ENCODE assay signal across 20 cellular contexts in the genomic region with DNA sequence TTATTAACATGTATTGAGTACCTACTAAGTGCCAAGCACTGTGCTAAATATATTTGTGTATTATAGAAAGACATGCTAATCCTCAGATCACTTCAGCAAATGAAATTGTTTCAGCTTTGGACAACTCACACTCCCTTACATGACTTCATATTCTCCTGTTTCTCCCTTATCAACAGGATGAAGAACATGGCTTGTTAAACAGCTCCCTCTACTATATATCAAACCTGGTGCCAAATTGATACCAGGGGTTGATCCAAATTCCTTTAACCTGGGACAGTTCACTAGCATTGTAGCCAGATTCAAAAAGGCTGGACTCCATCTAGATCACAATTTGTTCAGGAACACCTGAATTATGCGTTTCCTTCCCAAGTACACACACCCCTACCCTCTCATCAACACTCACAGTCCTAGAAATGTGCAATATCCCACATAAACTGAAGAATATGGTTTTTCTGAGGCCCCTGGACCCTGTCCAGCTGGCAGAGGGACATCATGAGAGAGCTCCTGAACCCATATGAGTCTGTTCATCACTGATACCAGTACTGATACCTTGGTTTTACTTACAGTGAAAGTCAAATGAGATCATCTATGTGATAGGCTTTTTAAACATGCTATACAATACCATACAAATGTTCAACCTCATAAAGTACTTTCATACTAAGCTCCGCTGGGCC. TPM values are rescaled to one million over a fixed set of nuclear protein-coding genes. Genes with fewer than 3 reads are reported as not detected.
DNase-seq lines count a peak whose midpoint lies in the region; ATAC-seq and TF ChIP-seq lines count a peak whose summit lies in the region.
"Had no signal": no experiment of that assay in that cellular context is flagged by ENCODE, and none has a peak within 500 bp of the region (broad histone marks: within the 10 kb centered on the region; RNA-seq: fewer than 3 reads in every experiment).

No MANE protein-coding gene starts in this region.

- H3K4me1 Mint-ChIP-seq in endothelial cell (ENCODE audit: unreplicated experiment): peaks cover 42% of the 10 kb centered on the region
- H3K4me1 Mint-ChIP-seq: activated naive CD4-positive, alpha-beta T cell treated with anti-CD3 and anti-CD28 coated beads, Interleukin-2, amount 10 ng/mL, durations not matched to agents 7 days and 5 days had no signal

- H3K27me3 Mint-ChIP-seq in endothelial cell (ENCODE audit: unreplicated experiment): peaks cover 2% of the 10 kb centered on the region
- H3K27me3 Mint-ChIP-seq: activated naive CD4-positive, alpha-beta T cell treated with anti-CD3 and anti-CD28 coated beads, Interleukin-2, amount 10 ng/mL, durations not matched to agents 7 days and 5 days had no signal

- TF ChIP-seq CTCF in endothelial cell (IDR thresholded peaks at IDR 0.05; ENCODE audit: unreplicated experiment) (no peak), foreskin fibroblast (IDR thresholded peaks at IDR 0.05; ENCODE audit: low read depth, low read length) (no peak)

- DNase-seq in Right ventricle myocardium inferior (ENCODE audit: missing footprints): no peak
- DNase-seq in cardiac septum (ENCODE audit: low spot score): no peak
- DNase-seq in endothelial cell (ENCODE audit: low spot score): no peak
- no peak for DNase-seq in stimulated activated naive CD4-positive, alpha-beta T cell (lab: John Stamatoyannopoulos, UW)
- no peak for DNase-seq in anterior cingulate cortex (lab: John Stamatoyannopoulos, UW)
- no peak for DNase-seq in foreskin fibroblast
- DNase-seq in hepatic stellate cell (ENCODE audit: low spot score): no peak
- DNase-seq: activated naive CD4-positive, alpha-beta T cell treated with anti-CD3 and anti-CD28 coated beads, Interleukin-2, amount 10 ng/mL, durations not matched to agents 7 days and 5 days; dorsolateral prefrontal cortex; esophagus squamous epithelium; hippocampal formation; NCI-H1105 treated with DMSO at 0.1 percent for 48 hours; nucleus accumbens; stimulated activated CD4-positive, alpha-beta T cell treated with anti-CD3 and anti-CD28 coated beads, Interleukin-4, amount 100 ng/mL, for 1 hour; tibial artery had no signal

- peaks cover 31% of the 10 kb centered on the region for H3K4me1 ChIP-seq in mesodermal cell (ENCODE audit: control insufficient read depth, insufficient read depth, low read length, poor library complexity, severe bottlenecking)
- H3K4me1 ChIP-seq: tibial artery had no signal

- no peaks in the 10 kb centered on the region for H3K9me3 Mint-ChIP-seq in endothelial cell (ENCODE audit: unreplicated experiment)
- H3K9me3 Mint-ChIP-seq: activated naive CD4-positive, alpha-beta T cell treated with anti-CD3 and anti-CD28 coated beads, Interleukin-2, amount 10 ng/mL, durations not matched to agents 7 days and 5 days had no signal

- intact Hi-C loops in Right ventricle myocardium inferior (cut with DNase I) (loop anchor here (2.0 to 5.0 kb wide), 2 partner anchors 40 to 57 kb away; no protein-coding TSS in a partner anchor), cardiac septum (cut with DNase I) (loop anchor here (2.0 kb wide), 1 partner anchor 64 kb away; no protein-coding TSS in a partner anchor)

- no peak overlapping the region for H3K4me3 Mint-ChIP-seq in endothelial cell (ENCODE audit: unreplicated experiment)
- H3K4me3 Mint-ChIP-seq: activated naive CD4-positive, alpha-beta T cell treated with anti-CD3 and anti-CD28 coated beads, Interleukin-2, amount 10 ng/mL, durations not matched to agents 7 days and 5 days had no signal

- H3K9me3 ChIP-seq in mesodermal cell (ENCODE audit: control insufficient read depth, low read length): no peaks in the 10 kb centered on the region
- H3K9me3 ChIP-seq: esophagus squamous epithelium, tibial artery had no signal

- no peaks in the 10 kb centered on the region for H3K36me3 Mint-ChIP-seq in endothelial cell (ENCODE audit: low read depth, unreplicated experiment)
- H3K36me3 Mint-ChIP-seq: activated naive CD4-positive, alpha-beta T cell treated with anti-CD3 and anti-CD28 coated beads, Interleukin-2, amount 10 ng/mL, durations not matched to agents 7 days and 5 days had no signal

- WGBS in mesodermal cell (ENCODE audit: insufficient coverage in 2 of 2), 2 experiments: 86 to 100% methylated on average over 1 of the region's 2 CpGs

- peak overlapping the region; percentile 93 for H3K27ac ChIP-seq in mesodermal cell (ENCODE audit: low read depth, low read length, severe bottlenecking)
- H3K27ac ChIP-seq: C4-2B, dorsolateral prefrontal cortex, tibial artery had no signal

- H3K27ac Mint-ChIP-seq in endothelial cell (ENCODE audit: unreplicated experiment): peak overlapping the region; percentile 72
- H3K27ac Mint-ChIP-seq: activated naive CD4-positive, alpha-beta T cell treated with anti-CD3 and anti-CD28 coated beads, Interleukin-2, amount 10 ng/mL, durations not matched to agents 7 days and 5 days had no signal

- peak; percentile 20 for ATAC-seq in Right ventricle myocardium inferior
- ATAC-seq: sciatic nerve had no signal

- no peak overlapping the region for H3K4me3 ChIP-seq in mesodermal cell (ENCODE audit: extremely low read depth, insufficient read depth, low read length, poor library complexity, severe bottlenecking)
- no peak overlapping the region for H3K4me3 ChIP-seq in foreskin fibroblast (ENCODE audit: low read depth in 1 of 2, low read length in 2 of 2)
- H3K4me3 ChIP-seq: dorsolateral prefrontal cortex, esophagus squamous epithelium, tibial artery had no signal

- no peaks in the 10 kb centered on the region for H3K36me3 ChIP-seq in mesodermal cell (ENCODE audit: control insufficient read depth, insufficient read depth, low read length)
- H3K36me3 ChIP-seq: esophagus squamous epithelium, tibial artery had no signal

RNA-seq across cellular contexts. Expression of gene PALMD, which starts 47.0 kb away (rescaled TPM):
- 122 TPM for total RNA-seq in Right ventricle myocardium inferior
- total RNA-seq in cardiac septum: 67.0 TPM
- 1.9 TPM for total RNA-seq in endothelial cell (ENCODE audit: unreplicated experiment)
- 4.6 TPM for polyA plus RNA-seq in mesodermal cell (2013, experiment 1 of 2)
- 3.4 TPM for polyA plus RNA-seq in mesodermal cell (2013, experiment 2 of 2)
- total RNA-seq: H1, mononuclear cell had no signal
- polyA plus RNA-seq: H1 had no signal

Comparison
In these comparisons a context has a peak if more than half of its experiments do, and no peak if none do; other contexts are left out.
1. RNA of gene PALMD, which starts 47.0 kb away (total RNA-seq): 122 TPM in Right ventricle myocardium inferior (single experiment) and 67.0 TPM in cardiac septum (single experiment); 1.9 TPM in endothelial cell (single experiment); every median in the first group is over 10 times any median in the second.